32 cellular contexts compared by ENCODE assay signal in the genomic region with DNA sequence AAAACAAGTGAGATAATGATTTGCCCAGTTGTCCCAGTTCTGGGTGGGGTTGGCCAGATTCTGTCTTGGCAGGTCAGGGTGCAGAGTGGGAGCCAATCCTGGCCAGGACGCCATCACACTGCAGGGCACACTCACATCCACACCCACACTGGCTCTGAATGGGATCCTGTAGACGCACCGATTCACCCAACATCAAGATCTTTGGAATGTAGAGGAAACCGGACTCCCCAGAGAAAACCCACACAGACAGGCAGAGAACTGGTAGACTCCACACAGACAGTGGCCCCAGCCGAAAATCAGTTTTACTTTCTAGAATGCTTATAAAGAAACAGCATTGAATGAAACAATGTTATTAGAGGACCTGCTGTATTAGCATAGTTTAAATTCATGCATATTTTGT.
"Had no signal": no experiment of that assay in that cellular context is flagged by ENCODE, and none has a peak within 500 bp of the region (broad histone marks: within the 10 kb centered on the region; RNA-seq: fewer than 3 reads in every experiment).

No MANE protein-coding gene starts in this region.

- H3K4me1 Mint-ChIP-seq: naive thymus-derived CD4-positive, alpha-beta T cell; nephron; stimulated activated memory B cell treated with anti-CD40 and anti-IgM and Interleukin-4, amounts not matched to agents 10 μg/mL and 1 μg/mL and 100 μg/mL, for 72 hours had no signal

- H3K27me3 ChIP-seq: colonic mucosa, foreskin keratinocyte, gastroesophageal sphincter, left lung, neural progenitor cell, ovary, sigmoid colon, tibial nerve, upper lobe of right lung, vagina had no signal

- H3K27ac Mint-ChIP-seq: dendritic cell treated with granulocyte-macrophage colony-stimulating factor and Interleukin-4, amounts not matched to agents 40 ng/mL and 50 ng/mL, for 4 days; endodermal cell; naive thymus-derived CD4-positive, alpha-beta T cell; nephron; neural progenitor cell; stimulated activated memory B cell treated with anti-CD40 and anti-IgM and Interleukin-4, amounts not matched to agents 10 μg/mL and 1 μg/mL and 100 μg/mL, for 72 hours had no signal

- H3K4me1 ChIP-seq: colonic mucosa, foreskin keratinocyte, gastroesophageal sphincter, left lung, neural progenitor cell, psoas muscle, spleen, upper lobe of right lung, vagina had no signal

- H3K9me3 Mint-ChIP-seq: dendritic cell treated with granulocyte-macrophage colony-stimulating factor and Interleukin-4, amounts not matched to agents 40 ng/mL and 50 ng/mL, for 4 days; nephron; neural progenitor cell; stimulated activated memory B cell treated with anti-CD40 and anti-IgM and Interleukin-4, amounts not matched to agents 10 μg/mL and 1 μg/mL and 100 μg/mL, for 72 hours had no signal

- H3K4me2 ChIP-seq: neural progenitor cell had no signal

- DNase-seq: colonic mucosa; effector CD8-positive, alpha-beta T cell; endodermal cell; foreskin keratinocyte; glutamatergic neuron; heart right ventricle; hippocampal formation; left cardiac atrium; left lung; mesendoderm; midbrain; naive thymus-derived CD4-positive, alpha-beta T cell; ovary; posterior cingulate gyrus; psoas muscle; right cardiac atrium; sigmoid colon; spleen; stimulated activated CD4-positive, alpha-beta T cell treated with anti-CD3 and anti-CD28 coated beads, Interleukin-4, amount 100 ng/mL, for 4 hours; stimulated activated naive CD8-positive, alpha-beta T cell treated with anti-CD3 and anti-CD28 coated beads, Interleukin-15, Interleukin-2, amounts not matched to agents 100 U/mL and 50 U/mL, for 24 hours; upper lobe of right lung had no signal

- H3K27ac ChIP-seq: colonic mucosa, epithelial cell of prostate, foreskin keratinocyte, gastroesophageal sphincter, heart right ventricle, left lung, neural progenitor cell, ovary, psoas muscle, sigmoid colon, skin epidermis, spleen, thoracic aorta, tibial nerve, upper lobe of right lung, vagina had no signal

- H3K9me3 ChIP-seq: colonic mucosa, gastroesophageal sphincter, left lung, ovary, psoas muscle, sigmoid colon, thoracic aorta, tibial nerve, upper lobe of right lung, vagina had no signal

- ATAC-seq: esophagus mucosa; foreskin keratinocyte; gastroesophageal sphincter; heart right ventricle; left cardiac atrium; left lung; naive thymus-derived CD4-positive, alpha-beta T cell; psoas muscle; right cardiac atrium; stimulated activated memory B cell treated with anti-CD40 and anti-IgM and Interleukin-4, amounts not matched to agents 10 μg/mL and 1 μg/mL and 100 μg/mL, for 72 hours; stimulated activated naive CD8-positive, alpha-beta T cell treated with anti-CD3 and anti-CD28 coated beads, Interleukin-15, Interleukin-2, amounts not matched to agents 100 U/mL and 50 U/mL, for 24 hours; upper lobe of right lung had no signal

- H3K4me3 ChIP-seq: colonic mucosa, gastroesophageal sphincter, heart right ventricle, left lung, neural progenitor cell, ovary, psoas muscle, sigmoid colon, skin epidermis, spleen, thoracic aorta, tibial nerve, upper lobe of right lung, vagina had no signal

- H3K4me3 Mint-ChIP-seq: dendritic cell treated with granulocyte-macrophage colony-stimulating factor and Interleukin-4, amounts not matched to agents 40 ng/mL and 50 ng/mL, for 4 days; endodermal cell; naive thymus-derived CD4-positive, alpha-beta T cell; nephron; neural progenitor cell; stimulated activated memory B cell treated with anti-CD40 and anti-IgM and Interleukin-4, amounts not matched to agents 10 μg/mL and 1 μg/mL and 100 μg/mL, for 72 hours had no signal

- H3K36me3 Mint-ChIP-seq: naive thymus-derived CD4-positive, alpha-beta T cell; neural progenitor cell; stimulated activated memory B cell treated with anti-CD40 and anti-IgM and Interleukin-4, amounts not matched to agents 10 μg/mL and 1 μg/mL and 100 μg/mL, for 72 hours had no signal

- H2AFZ ChIP-seq: neural progenitor cell had no signal

- H3K9ac ChIP-seq: neural progenitor cell had no signal

- H3K36me3 ChIP-seq: colonic mucosa, gastroesophageal sphincter, heart right ventricle, left lung, neural progenitor cell, ovary, sigmoid colon, spleen, thoracic aorta, tibial nerve, upper lobe of right lung, vagina had no signal

- H3K27me3 Mint-ChIP-seq: dendritic cell treated with granulocyte-macrophage colony-stimulating factor and Interleukin-4, amounts not matched to agents 40 ng/mL and 50 ng/mL, for 4 days had no signal
